Comparison of ENCODE assay signal across 16 cellular contexts in genomic region chr1:229669333-229669732, GRCh38. TPM values are rescaled to one million over a fixed set of nuclear protein-coding genes. Genes with fewer than 3 reads are reported as not detected.
DNase-seq lines count a peak whose midpoint lies in the region; ATAC-seq and TF ChIP-seq lines count a peak whose summit lies in the region.
"Had no signal": no experiment of that assay in that cellular context is flagged by ENCODE, and none has a peak within 500 bp of the region (broad histone marks: within the 10 kb centered on the region; RNA-seq: fewer than 3 reads in every experiment).

No MANE protein-coding gene starts in this region.

- POLR2A ChIA-PET in HEK293T (lab: Yijun Ruan, JAX), result no interaction called here

- H3K9me3 ChIP-seq in mucosa of descending colon (no peaks in the 10 kb centered on the region), vagina (no peaks in the 10 kb centered on the region)
- H3K9me3 ChIP-seq: SJSA1 had no signal

- TF ChIP-seq CTCF in astrocyte of the spinal cord (IDR thresholded peaks at IDR 0.05; ENCODE audit: low read depth, low read length), result no peak
- no peak for TF ChIP-seq CTCF in fibroblast of mammary gland (conservative IDR thresholded peaks at IDR 0.05; ENCODE audit: control insufficient read depth, insufficient read depth, low read depth, low read length)
- TF ChIP-seq CTCF in mucosa of descending colon (IDR thresholded peaks at IDR 0.05), result no peak
- TF ChIP-seq CTCF in vagina (IDR thresholded peaks at IDR 0.05), result no peak
- no peak for TF ChIP-seq CTCF in GM13976 (IDR thresholded peaks at IDR 0.05; ENCODE audit: borderline replicate concordance, control extremely low read depth, extremely low read depth, insufficient read depth, missing control alignments)

- H3K27ac ChIP-seq in vagina, result no peak overlapping the region
- H3K27ac ChIP-seq: RWPE1, SJSA1 had no signal

- H3K36me3 ChIP-seq in mucosa of descending colon (ENCODE audit: low read depth) (no peaks in the 10 kb centered on the region), vagina (no peaks in the 10 kb centered on the region)
- H3K36me3 ChIP-seq: SJSA1 had no signal

- intact Hi-C loops in mucosa of descending colon (cut with DNase I, micrococcal nuclease), result no loop called here
- intact Hi-C loops in vagina (cut with DNase I), result loop anchor here (10.0 kb wide), 1 partner anchor 395 kb away; the partner anchor contains the start of gene GALNT2

- in situ Hi-C loops in astrocyte of the spinal cord (cut with HindIII; ENCODE audit: low sequenced_read_pairs), result no loop called here
- in situ Hi-C loops in GM13976 (cut with MboI; ENCODE audit: low sequenced_read_pairs, unreplicated experiment), result no loop called here

- H3K4me3 ChIP-seq in astrocyte of the spinal cord (ENCODE audit: low read depth, low read length) (no peak overlapping the region), fibroblast of mammary gland (ENCODE audit: control insufficient read depth, low read depth, low read length) (no peak overlapping the region), mucosa of descending colon (no peak overlapping the region), vagina (no peak overlapping the region)
- H3K4me3 ChIP-seq: SJSA1 had no signal

- no peak for TF ChIP-seq POLR2A in vagina (IDR thresholded peaks at IDR 0.05)

- no peaks in the 10 kb centered on the region for H3K27me3 ChIP-seq in vagina
- H3K27me3 ChIP-seq: SJSA1 had no signal

- DNase-seq in HEK293T (ENCODE audit: extremely low spot score) (peak; percentile 1), astrocyte of the spinal cord (ENCODE audit: low read depth, low spot score) (peak; percentile 60), fibroblast of mammary gland (ENCODE audit: low read depth) (peak; percentile 56), mucosa of descending colon (peak in 1 of 3 donors; percentile 22), NCI-H1436 treated with DMSO at 0.1 percent for 48 hours (lab: John Stamatoyannopoulos, UW) (no peak), vagina (ENCODE audit: extremely low spot score in 2 of 2) (no peak), GM13976 (ENCODE audit: low spot score) (no peak)
- DNase-seq: COR-L47, HFFc6, KG1, NCI-H1048, NCI-H2107, NCI-H345, PC-3 had no signal

- H3K4me1 ChIP-seq in mucosa of descending colon (ENCODE audit: low read depth), result no peaks in the 10 kb centered on the region
- no peaks in the 10 kb centered on the region for H3K4me1 ChIP-seq in vagina

- CTCF ChIA-PET in HEK293T (lab: Yijun Ruan, JAX), result no interaction called here

- ATAC-seq in mucosa of descending colon, result peak; percentile 14
- ATAC-seq: PC-3 had no signal

TF ChIP-seq in HEK293T, 16 proteins besides CTCF, POLR2A, EP300 and RAD21:
- TF ChIP-seq HDGF (IDR thresholded peaks at IDR 0.05; ENCODE audit: borderline replicate concordance), result no peak
- TF ChIP-seq BHLHE40 (IDR thresholded peaks at IDR 0.05; ENCODE audit: borderline replicate concordance), result no peak
- no peak for TF ChIP-seq L3MBTL2 (conservative IDR thresholded peaks at IDR 0.05)
- no peak for TF ChIP-seq TARDBP (IDR thresholded peaks at IDR 0.05)
- no peak for TF ChIP-seq NFRKB (IDR thresholded peaks at IDR 0.05)
- TF ChIP-seq ARNT (IDR thresholded peaks at IDR 0.05), result no peak
- no peak for TF ChIP-seq CTBP1 (IDR thresholded peaks at IDR 0.05; ENCODE audit: borderline replicate concordance)
- TF ChIP-seq ELF4 (IDR thresholded peaks at IDR 0.05), result no peak
- no peak for TF ChIP-seq SUZ12 (IDR thresholded peaks at IDR 0.05)
- no peak for TF ChIP-seq PKNOX1 (IDR thresholded peaks at IDR 0.05)
- no peak for TF ChIP-seq FOXA1 (IDR thresholded peaks at IDR 0.05)
- TF ChIP-seq ZNF384 (IDR thresholded peaks at IDR 0.05), result no peak
- TF ChIP-seq SP1 (IDR thresholded peaks at IDR 0.05), result no peak
- no peak for TF ChIP-seq FOXK2 (IDR thresholded peaks at IDR 0.05)
- no peak for TF ChIP-seq LEF1 (IDR thresholded peaks at IDR 0.05; ENCODE audit: borderline replicate concordance)
- TF ChIP-seq FOXM1 (IDR thresholded peaks at IDR 0.05; ENCODE audit: borderline replicate concordance), result no peak

RNA-seq across cellular contexts. Expression of gene URB2, which starts 43.3 kb away (rescaled TPM):
- total RNA-seq in mucosa of descending colon (1 to 10 TPM; 5.5 to 8.3 (median 6.7) TPM), vagina (9.3 TPM)

RNA-seq across cellular contexts. Expression of gene TAF5L, which starts 43.4 kb away (rescaled TPM):
- total RNA-seq in mucosa of descending colon (10 to 100 TPM; 21.1 to 25.1 (median 23.4) TPM), vagina (12.5 TPM)

Comparison
In these comparisons a context has a peak if more than half of its experiments do, and no peak if none do; other contexts are left out.
1. DNase-seq: peak in HEK293T (single experiment), astrocyte of the spinal cord (single experiment) and fibroblast of mammary gland (single experiment); none in NCI-H1436 treated with DMSO at 0.1 percent for 48 hours (single experiment), vagina (0 of 2) and GM13976 (single experiment).